8 cellular contexts compared by ENCODE assay signal in the genomic region with DNA sequence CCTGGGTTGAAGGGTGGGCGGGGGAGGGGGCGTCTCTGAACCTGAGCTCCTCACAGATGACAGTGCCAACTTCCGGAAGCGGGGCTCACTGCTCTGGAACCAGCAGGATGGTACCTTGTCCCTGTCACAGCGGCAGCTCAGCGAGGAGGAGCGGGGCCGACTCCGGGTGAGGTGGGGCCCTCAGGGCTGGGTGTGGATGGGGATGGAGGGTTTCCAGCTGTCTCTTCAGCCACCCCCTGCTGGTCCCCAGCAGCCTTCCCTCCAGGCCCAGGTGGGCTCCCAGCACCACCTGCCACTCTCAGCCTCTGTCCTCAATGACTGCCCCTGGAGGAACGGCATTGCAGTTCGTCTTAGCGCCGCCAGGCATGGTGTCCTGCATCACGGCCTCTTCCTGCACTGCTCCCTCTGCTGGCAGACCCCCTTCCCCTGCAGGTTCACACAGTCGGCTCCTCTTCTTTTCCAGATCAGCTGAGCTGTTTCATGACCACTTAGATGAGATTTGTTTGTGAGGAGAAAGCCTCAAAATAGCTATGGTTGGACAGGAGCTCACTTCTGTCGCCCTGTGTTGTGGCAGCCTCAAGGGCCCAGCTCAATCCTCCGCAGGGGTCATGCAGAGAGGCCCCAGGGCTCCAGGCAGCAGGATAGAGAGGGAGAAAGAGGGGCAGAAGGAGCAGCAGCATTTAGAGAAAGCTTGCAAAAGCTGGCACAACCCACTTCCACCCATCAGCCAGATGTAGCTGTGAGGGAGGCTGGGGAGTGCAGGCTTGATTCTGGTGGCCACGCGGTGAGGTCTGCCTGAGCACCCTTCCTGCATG. TPM values are rescaled to one million over a fixed set of nuclear protein-coding genes. Genes with fewer than 3 reads are reported as not detected.
DNase-seq lines count a peak whose midpoint lies in the region; ATAC-seq and TF ChIP-seq lines count a peak whose summit lies in the region.
"Had no signal": no experiment of that assay in that cellular context is flagged by ENCODE, and none has a peak within 500 bp of the region (broad histone marks: within the 10 kb centered on the region; RNA-seq: fewer than 3 reads in every experiment).

No MANE protein-coding gene starts in this region.

- no peaks in the 10 kb centered on the region for H3K9me3 ChIP-seq in mucosa of descending colon

- POLR2A ChIA-PET in naive thymus-derived CD8-positive, alpha-beta T cell (lab: Charles Lee): interaction anchor here (1.2 to 1.6 kb wide), 3 partner anchors 96 to 121 kb away, joined by 4 to 6 read pairs (median 4); partner anchors contain the start of gene NR1H2

- intact Hi-C loops in mucosa of descending colon (cut with DNase I, micrococcal nuclease): no loop called here

- peaks cover 10% of the 10 kb centered on the region for H3K4me1 ChIP-seq in mucosa of descending colon (ENCODE audit: low read depth)

- H3K4me3 Mint-ChIP-seq in activated naive CD8-positive, alpha-beta T cell: peak overlapping the region; percentile 20
- peak overlapping the region in 8 of 10 donors; percentile 24 to 72 (median 42) for H3K4me3 Mint-ChIP-seq in naive thymus-derived CD8-positive, alpha-beta T cell

- TF ChIP-seq CTCF in HL-60 (IDR thresholded peaks at IDR 0.05; ENCODE audit: insufficient read depth, low read length) (peak; percentile 10), mucosa of descending colon (IDR thresholded peaks at IDR 0.05) (no peak)

- peaks cover 18% of the 10 kb centered on the region for H3K4me1 Mint-ChIP-seq in activated naive CD8-positive, alpha-beta T cell (ENCODE audit: low read depth)
- H3K4me1 Mint-ChIP-seq in naive thymus-derived CD8-positive, alpha-beta T cell: peaks cover 22 to 38% (median 29%) of the 10 kb centered on the region in 4 donors

- peak; percentile 31 for DNase-seq in DMS114 treated with DMSO at 0.1 percent for 48 hours (lab: John Stamatoyannopoulos, UW; ENCODE audit: unreplicated experiment)
- DNase-seq in HL-60 (ENCODE audit: low read depth in 1 of 2, low spot score in 1 of 2): no peak
- peak in 2 of 10 donors; percentile 13 to 23 for DNase-seq in naive thymus-derived CD8-positive, alpha-beta T cell
- no peak for DNase-seq in mucosa of descending colon
- DNase-seq: NCI-H774 had no signal

- no peak overlapping the region for H3K27ac ChIP-seq in HL-60 (replicated peaks)

- H3K27me3 ChIP-seq in HL-60 (ENCODE audit: insufficient read depth, poor library complexity, severe bottlenecking): no peaks in the 10 kb centered on the region

- no peak for ATAC-seq in naive thymus-derived CD8-positive, alpha-beta T cell
- ATAC-seq in GM18858 (IDR thresholded peaks at IDR 0.05; ENCODE audit: unreplicated experiment) (no peak), HG02623 (IDR thresholded peaks at IDR 0.05; ENCODE audit: unreplicated experiment) (no peak), mucosa of descending colon (no peak)

- H3K9me3 Mint-ChIP-seq in activated naive CD8-positive, alpha-beta T cell (ENCODE audit: low read depth): no peaks in the 10 kb centered on the region
- H3K9me3 Mint-ChIP-seq in naive thymus-derived CD8-positive, alpha-beta T cell: no peaks in the 10 kb centered on the region

- peak overlapping the region; percentile 41 for H3K27ac Mint-ChIP-seq in activated naive CD8-positive, alpha-beta T cell
- H3K27ac Mint-ChIP-seq in naive thymus-derived CD8-positive, alpha-beta T cell: peak overlapping the region in 6 of 10 donors; percentile 7 to 90 (median 40)

- H3K27me3 Mint-ChIP-seq in activated naive CD8-positive, alpha-beta T cell: no peaks in the 10 kb centered on the region
- H3K27me3 Mint-ChIP-seq in naive thymus-derived CD8-positive, alpha-beta T cell: peaks cover 0 to 2% (median 0%) of the 10 kb centered on the region in 5 donors

- H3K4me3 ChIP-seq in HL-60 (replicated peaks; ENCODE audit: insufficient read depth, low read length) (no peak overlapping the region), mucosa of descending colon (no peak overlapping the region)

- H3K36me3 ChIP-seq in mucosa of descending colon (ENCODE audit: low read depth): no peaks in the 10 kb centered on the region

- peaks cover 9% of the 10 kb centered on the region for H3K36me3 Mint-ChIP-seq in activated naive CD8-positive, alpha-beta T cell
- peaks cover 0 to 39% (median 3%) of the 10 kb centered on the region in 3 donors for H3K36me3 Mint-ChIP-seq in naive thymus-derived CD8-positive, alpha-beta T cell

RNA-seq across cellular contexts. Expression of gene GARIN5A, which starts 2.5 kb away (rescaled TPM):
- under 1 TPM in 1 of 2 experiments, not detected in 1; 0.94 TPM for total RNA-seq in naive thymus-derived CD8-positive, alpha-beta T cell
- polyA plus RNA-seq in naive thymus-derived CD8-positive, alpha-beta T cell: 1 to 10 TPM in 1 of 3 donors, under 1 TPM in 2; 0.65 to 1.7 (median 0.96) TPM
- total RNA-seq in mucosa of descending colon: 1 to 10 TPM; 1.7 to 3.0 (median 2.6) TPM

RNA-seq across cellular contexts. Expression of gene EMC10, which starts 2.8 kb away (rescaled TPM):
- 10 to 100 TPM; 83.5 to 84.4 TPM for total RNA-seq in naive thymus-derived CD8-positive, alpha-beta T cell
- 10 to 100 TPM in 1 of 3 donors, 1 to 10 TPM in 2; 8.3 to 11.2 (median 9.6) TPM for polyA plus RNA-seq in naive thymus-derived CD8-positive, alpha-beta T cell
- 100 to 1,000 TPM in 2 of 3 donors, 10 to 100 TPM in 1; 79.6 to 121 (median 108) TPM for total RNA-seq in mucosa of descending colon

RNA-seq across cellular contexts. Expression of gene JOSD2, which starts 31.9 kb away (rescaled TPM):
- total RNA-seq in naive thymus-derived CD8-positive, alpha-beta T cell: 10 to 100 TPM; 22.8 to 25.6 TPM
- polyA plus RNA-seq in naive thymus-derived CD8-positive, alpha-beta T cell: 10 to 100 TPM; 19.8 to 26.2 (median 22.8) TPM
- 10 to 100 TPM; 33.4 to 41.2 (median 37.2) TPM for total RNA-seq in mucosa of descending colon

RNA-seq across cellular contexts. Expression of gene ASPDH, which starts 34.6 kb away (rescaled TPM):
- total RNA-seq in naive thymus-derived CD8-positive, alpha-beta T cell: not detected
- polyA plus RNA-seq in naive thymus-derived CD8-positive, alpha-beta T cell: 1 to 10 TPM in 1 of 3 donors, not detected in 2; 1.4 TPM
- total RNA-seq in mucosa of descending colon: not detected

RNA-seq across cellular contexts. Expression of gene MYBPC2, which starts 46.4 kb away (rescaled TPM):
- total RNA-seq in naive thymus-derived CD8-positive, alpha-beta T cell: not detected
- polyA plus RNA-seq in naive thymus-derived CD8-positive, alpha-beta T cell: not detected
- under 1 TPM in 2 of 3 donors, not detected in 1; 0.10 to 0.14 TPM for total RNA-seq in mucosa of descending colon
